Comparison of ENCODE assay signal across 10 cellular contexts in genomic region chr5:157387683-157388093, GRCh38.
A peak's percentile ranks its signal among the peaks of the same experiment; 100 is the strongest.
DNase-seq lines count a peak whose midpoint lies in the region; ATAC-seq, FAIRE-seq and TF ChIP-seq lines count a peak whose summit lies in the region.
"Had no signal": no experiment of that assay in that cellular context is flagged by ENCODE, and none has a peak within 500 bp of the region (broad histone marks: within the 10 kb centered on the region; RNA-seq: fewer than 3 reads in every experiment).

No MANE protein-coding gene starts in this region.

- H3K9ac ChIP-seq in skeletal muscle tissue (ENCODE audit: low read depth in 1 of 3, low read length in 3 of 3), result no peak overlapping the region

- POLR2A ChIA-PET in activated naive CD8-positive, alpha-beta T cell treated with anti-CD3 and anti-CD28 coated beads, Interleukin-2, amount 10 ng/mL, durations not matched to agents 7 days and 5 days (lab: Charles Lee), result no interaction called here

- H3K27ac ChIP-seq in right cardiac atrium (ENCODE audit: low read length) (peak overlapping the region; percentile 75), skeletal muscle tissue (ENCODE audit: low read depth, low read length) (peak overlapping the region; percentile 67)
- H3K27ac ChIP-seq: body of pancreas, HL-60 had no signal

- intact Hi-C loops in right cardiac atrium (cut with DNase I), result no loop called here

- H3K9me3 Mint-ChIP-seq in activated naive CD8-positive, alpha-beta T cell treated with anti-CD3 and anti-CD28 coated beads, Interleukin-2, amount 10 ng/mL, durations not matched to agents 7 days and 5 days, result no peaks in the 10 kb centered on the region

- peaks cover 60% of the 10 kb centered on the region for H3K36me3 Mint-ChIP-seq in activated naive CD8-positive, alpha-beta T cell treated with anti-CD3 and anti-CD28 coated beads, Interleukin-2, amount 10 ng/mL, durations not matched to agents 7 days and 5 days

- no peak for ATAC-seq in activated naive CD8-positive, alpha-beta T cell treated with anti-CD3 and anti-CD28 coated beads, Interleukin-2, amount 10 ng/mL, durations not matched to agents 7 days and 5 days (ENCODE audit: low read depth)
- ATAC-seq in right cardiac atrium (peak; percentile 76 to 78), HG03469 (IDR thresholded peaks at IDR 0.05; ENCODE audit: unreplicated experiment) (no peak), GM18870 (IDR thresholded peaks at IDR 0.05; ENCODE audit: unreplicated experiment) (no peak)
- ATAC-seq: body of pancreas had no signal

- no peaks in the 10 kb centered on the region for H3K4me1 ChIP-seq in right cardiac atrium (ENCODE audit: control insufficient read depth, insufficient read depth, low read length)
- peaks cover 9 to 18% (median 14%) of the 10 kb centered on the region in 3 donors for H3K4me1 ChIP-seq in skeletal muscle tissue (ENCODE audit: control insufficient read depth in 3 of 3, insufficient read depth in 3 of 3, low read length in 3 of 3)
- H3K4me1 ChIP-seq: body of pancreas had no signal

- no peaks in the 10 kb centered on the region for H3K27me3 Mint-ChIP-seq in activated naive CD8-positive, alpha-beta T cell treated with anti-CD3 and anti-CD28 coated beads, Interleukin-2, amount 10 ng/mL, durations not matched to agents 7 days and 5 days

- WGBS in right cardiac atrium, result 12% methylated on average over 3 of the region's 3 CpGs

- TF ChIP-seq POLR2A in H54 (IDR thresholded peaks at IDR 0.05; ENCODE audit: low read depth, low read length), result no peak
- TF ChIP-seq POLR2A in erythroblast (IDR thresholded peaks at IDR 0.05; ENCODE audit: low read length), result no peak

- H3K4me3 Mint-ChIP-seq in activated naive CD8-positive, alpha-beta T cell treated with anti-CD3 and anti-CD28 coated beads, Interleukin-2, amount 10 ng/mL, durations not matched to agents 7 days and 5 days, result no peak overlapping the region

- DNase-seq in H54 (ENCODE audit: insufficient read length, low spot score) (peak; percentile 33), right cardiac atrium (peak in 1 of 3 donors; percentile 38), T-helper 9 cell (no peak), erythroblast (lab: John Stamatoyannopoulos, UW) (no peak)
- DNase-seq in activated naive CD8-positive, alpha-beta T cell treated with anti-CD3 and anti-CD28 coated beads, Interleukin-2, amount 10 ng/mL, durations not matched to agents 7 days and 5 days, result no peak

- no peak overlapping the region for H3K4me3 ChIP-seq in right cardiac atrium (ENCODE audit: low read length)
- H3K4me3 ChIP-seq in skeletal muscle tissue (ENCODE audit: low read length in 3 of 3), result peak overlapping the region in 1 of 3 donors; percentile 33
- H3K4me3 ChIP-seq: body of pancreas had no signal

- peaks cover 8% of the 10 kb centered on the region for H3K4me1 Mint-ChIP-seq in activated naive CD8-positive, alpha-beta T cell treated with anti-CD3 and anti-CD28 coated beads, Interleukin-2, amount 10 ng/mL, durations not matched to agents 7 days and 5 days

- no peaks in the 10 kb centered on the region for H3K9me3 ChIP-seq in right cardiac atrium (ENCODE audit: control insufficient read depth, low read length)
- H3K9me3 ChIP-seq in skeletal muscle tissue (ENCODE audit: control insufficient read depth in 3 of 3, low read length in 3 of 3), result no peaks in the 10 kb centered on the region
- H3K9me3 ChIP-seq: body of pancreas had no signal

- FAIRE-seq in H54 (lab: Jason Lieb, UNC), result no peak

- H3K36me3 ChIP-seq in skeletal muscle tissue (ENCODE audit: control insufficient read depth in 3 of 3, insufficient read depth in 3 of 3, low read length in 3 of 3), result no peaks in the 10 kb centered on the region

- no peaks in the 10 kb centered on the region for H3K27me3 ChIP-seq in right cardiac atrium (ENCODE audit: control insufficient read depth, insufficient read depth)
- no peaks in the 10 kb centered on the region for H3K27me3 ChIP-seq in skeletal muscle tissue (ENCODE audit: control insufficient read depth in 3 of 3, insufficient read depth in 3 of 3, low read length in 3 of 3)
- H3K27me3 ChIP-seq: body of pancreas had no signal

- peak overlapping the region; percentile 70 for H3K27ac Mint-ChIP-seq in activated naive CD8-positive, alpha-beta T cell treated with anti-CD3 and anti-CD28 coated beads, Interleukin-2, amount 10 ng/mL, durations not matched to agents 7 days and 5 days

Comparison
In these comparisons a context has a peak if more than half of its experiments do, and no peak if none do; other contexts are left out.
1. ATAC-seq: peak in right cardiac atrium (2 of 2); none in activated naive CD8-positive, alpha-beta T cell treated with anti-CD3 and anti-CD28 coated beads, Interleukin-2, amount 10 ng/mL, durations not matched to agents 7 days and 5 days (single experiment), HG03469 (single experiment) and GM18870 (single experiment).